Comparison of ENCODE assay signal across 29 cellular contexts in genomic region chr3:180138871-180139270, GRCh38.
"Had no signal": no experiment of that assay in that cellular context is flagged by ENCODE, and none has a peak within 500 bp of the region (broad histone marks: within the 10 kb centered on the region; RNA-seq: fewer than 3 reads in every experiment).

No MANE protein-coding gene starts in this region.

- H3K27me3 ChIP-seq: stomach, suprapubic skin, testis, thyroid gland, tibial artery, tibial nerve, transverse colon, upper lobe of left lung, upper lobe of right lung, uterus, vagina had no signal

- H3K36me3 Mint-ChIP-seq: stimulated activated effector memory CD8-positive, alpha-beta T cell treated with anti-CD3 and anti-CD28 coated beads, Interleukin-12 subunit alpha, Interleukin-12 subunit beta, amount 100 ng/mL, for 72 hours; stimulated activated memory B cell treated with anti-CD40 and anti-IgM and Interleukin-4, amounts not matched to agents 10 μg/mL and 1 μg/mL and 100 μg/mL, for 72 hours; stimulated activated naive B cell treated with anti-CD40 and anti-IgM and Interleukin-4, amounts not matched to agents 10 μg/mL and 1 μg/mL and 100 μg/mL, for 72 hours; type B pancreatic cell had no signal

- H3K36me3 ChIP-seq: stomach, suprapubic skin, thoracic aorta, thyroid gland, tibial artery, tibial nerve, transverse colon, upper lobe of left lung, upper lobe of right lung, uterus, vagina had no signal

- H3K4me3 Mint-ChIP-seq: stimulated activated effector memory CD8-positive, alpha-beta T cell treated with anti-CD3 and anti-CD28 coated beads, Interleukin-12 subunit alpha, Interleukin-12 subunit beta, amount 100 ng/mL, for 72 hours; stimulated activated memory B cell treated with anti-CD40 and anti-IgM and Interleukin-4, amounts not matched to agents 10 μg/mL and 1 μg/mL and 100 μg/mL, for 72 hours; stimulated activated naive B cell treated with anti-CD40 and anti-IgM and Interleukin-4, amounts not matched to agents 10 μg/mL and 1 μg/mL and 100 μg/mL, for 72 hours; stimulated activated naive CD8-positive, alpha-beta T cell treated with anti-CD3 and anti-CD28 coated beads, Interleukin-15, amount 100 ng/mL, for 72 hours; stimulated activated naive CD8-positive, alpha-beta T cell treated with anti-CD3 and anti-CD28 coated beads, Interleukin-15, Interleukin-2, amounts not matched to agents 100 ng/mL and 50 ng/mL, for 24 hours; type B pancreatic cell had no signal

- H3K4me3 ChIP-seq: stomach, suprapubic skin, testis, thoracic aorta, thyroid gland, tibial artery, tibial nerve, transverse colon, upper lobe of left lung, upper lobe of right lung, uterus, vagina had no signal

- H3K27ac Mint-ChIP-seq: stimulated activated effector memory CD8-positive, alpha-beta T cell treated with anti-CD3 and anti-CD28 coated beads, Interleukin-12 subunit alpha, Interleukin-12 subunit beta, amount 100 ng/mL, for 72 hours; stimulated activated memory B cell treated with anti-CD40 and anti-IgM and Interleukin-4, amounts not matched to agents 10 μg/mL and 1 μg/mL and 100 μg/mL, for 72 hours; stimulated activated naive B cell treated with anti-CD40 and anti-IgM and Interleukin-4, amounts not matched to agents 10 μg/mL and 1 μg/mL and 100 μg/mL, for 72 hours; stimulated activated naive CD8-positive, alpha-beta T cell treated with anti-CD3 and anti-CD28 coated beads, Interleukin-15, amount 100 ng/mL, for 72 hours; stimulated activated naive CD8-positive, alpha-beta T cell treated with anti-CD3 and anti-CD28 coated beads, Interleukin-15, Interleukin-2, amounts not matched to agents 100 ng/mL and 50 ng/mL, for 24 hours; type B pancreatic cell had no signal

- ATAC-seq: stimulated activated effector memory CD8-positive, alpha-beta T cell treated with anti-CD3 and anti-CD28 coated beads, Interleukin-12 subunit alpha, Interleukin-12 subunit beta, amount 100 ng/mL, for 72 hours; stimulated activated memory B cell treated with anti-CD40 and anti-IgM and Interleukin-4, amounts not matched to agents 10 μg/mL and 1 μg/mL and 100 μg/mL, for 72 hours; stimulated activated naive B cell treated with anti-CD40 and anti-IgM and Interleukin-4, amounts not matched to agents 10 μg/mL and 1 μg/mL and 100 μg/mL, for 72 hours; stimulated activated naive CD8-positive, alpha-beta T cell treated with anti-CD3 and anti-CD28 coated beads, Interleukin-15, amount 100 ng/mL, for 72 hours; stimulated activated naive CD8-positive, alpha-beta T cell treated with anti-CD3 and anti-CD28 coated beads, Interleukin-15, Interleukin-2, amounts not matched to agents 100 U/mL and 50 U/mL, for 24 hours; upper lobe of right lung had no signal

- H3K27me3 Mint-ChIP-seq: stimulated activated memory B cell treated with anti-CD40 and anti-IgM and Interleukin-4, amounts not matched to agents 10 μg/mL and 1 μg/mL and 100 μg/mL, for 72 hours; stimulated activated naive B cell treated with anti-CD40 and anti-IgM and Interleukin-4, amounts not matched to agents 10 μg/mL and 1 μg/mL and 100 μg/mL, for 72 hours; stimulated activated naive CD8-positive, alpha-beta T cell treated with anti-CD3 and anti-CD28 coated beads, Interleukin-15, amount 100 ng/mL, for 72 hours; stimulated activated naive CD8-positive, alpha-beta T cell treated with anti-CD3 and anti-CD28 coated beads, Interleukin-15, Interleukin-2, amounts not matched to agents 100 ng/mL and 50 ng/mL, for 24 hours; type B pancreatic cell had no signal

- FAIRE-seq: urothelium cell line had no signal

- H3K9me3 ChIP-seq: suprapubic skin, testis, thoracic aorta, thyroid gland, tibial artery, tibial nerve, transverse colon, upper lobe of left lung, upper lobe of right lung, uterus, vagina had no signal

- H3K4me1 Mint-ChIP-seq: stimulated activated effector memory CD8-positive, alpha-beta T cell treated with anti-CD3 and anti-CD28 coated beads, Interleukin-12 subunit alpha, Interleukin-12 subunit beta, amount 100 ng/mL, for 72 hours; stimulated activated memory B cell treated with anti-CD40 and anti-IgM and Interleukin-4, amounts not matched to agents 10 μg/mL and 1 μg/mL and 100 μg/mL, for 72 hours; stimulated activated naive B cell treated with anti-CD40 and anti-IgM and Interleukin-4, amounts not matched to agents 10 μg/mL and 1 μg/mL and 100 μg/mL, for 72 hours; stimulated activated naive CD8-positive, alpha-beta T cell treated with anti-CD3 and anti-CD28 coated beads, Interleukin-15, amount 100 ng/mL, for 72 hours had no signal

- H3K27ac ChIP-seq: stomach, suprapubic skin, testis, thoracic aorta, thyroid gland, tibial artery, tibial nerve, transverse colon, upper lobe of left lung, upper lobe of right lung, uterus, vagina had no signal

- H3K4me1 ChIP-seq: stomach, suprapubic skin, testis, thyroid gland, tibial artery, tibial nerve, transverse colon, upper lobe of left lung, upper lobe of right lung, uterus, vagina had no signal

- DNase-seq: stimulated activated CD4-positive, alpha-beta T cell treated with anti-CD3 and anti-CD28 coated beads, Interleukin-2, amount 100 ng/mL, for 48 hours; stimulated activated CD4-positive, alpha-beta T cell treated with anti-CD3 and anti-CD28 coated beads, Interleukin-4, amount 100 ng/mL, for 1 hour; stimulated activated CD4-positive, alpha-beta T cell treated with anti-CD3 and anti-CD28 coated beads, Interleukin-4, amount 100 ng/mL, for 24 hours; stimulated activated CD4-positive, alpha-beta T cell treated with anti-CD3 and anti-CD28 coated beads, Interleukin-4, amount 100 ng/mL, for 4 hours; stimulated activated CD8-positive, alpha-beta memory T cell treated with anti-CD3 and anti-CD28 coated beads, Interleukin-4, amount 100 ng/mL, for 48 hours; stimulated activated naive B cell treated with anti-CD40 and anti-IgM and Interleukin-4, amounts not matched to agents 10 μg/mL and 1 μg/mL and 100 μg/mL, for 72 hours; stimulated activated naive CD4-positive, alpha-beta T cell; stimulated activated naive CD4-positive, alpha-beta T cell treated with Interleukin-2 at 50 U/mL for 16 hours; stimulated activated naive CD8-positive, alpha-beta T cell treated with anti-CD3 and anti-CD28 coated beads, Interleukin-15, amount 100 ng/mL, for 72 hours; stimulated activated naive CD8-positive, alpha-beta T cell treated with anti-CD3 and anti-CD28 coated beads, Interleukin-15, Interleukin-2, amounts not matched to agents 100 U/mL and 50 U/mL, for 24 hours; stomach; substantia nigra; testis; thyroid gland; tibial artery; transverse colon; trophoblast cell; upper lobe of left lung; upper lobe of right lung; uterus had no signal
